Comparison of ENCODE assay signal across 25 cellular contexts in genomic region chr13:67298297-67298696, GRCh38.
DNase-seq lines count a peak whose midpoint lies in the region; ATAC-seq and TF ChIP-seq lines count a peak whose summit lies in the region.
"Had no signal": no experiment of that assay in that cellular context is flagged by ENCODE, and none has a peak within 500 bp of the region (broad histone marks: within the 10 kb centered on the region; RNA-seq: fewer than 3 reads in every experiment).

No MANE protein-coding gene starts in this region.

- H3K4me3 ChIP-seq in RWPE2 (ENCODE audit: severe bottlenecking) (no peak overlapping the region), foreskin fibroblast (ENCODE audit: low read depth in 1 of 2, low read length in 2 of 2) (no peak overlapping the region), neuron (ENCODE audit: low read length) (no peak overlapping the region)
- H3K4me3 ChIP-seq: BLaER1, K562, MG63 had no signal

- peak; percentile 39 for DNase-seq in HCEC 1CT
- no peak for DNase-seq in RWPE2 (ENCODE audit: low spot score)
- DNase-seq in foreskin fibroblast: peak; percentile 23 to 42
- no peak for DNase-seq in GM03348 (ENCODE audit: low spot score)
- no peak for DNase-seq in COLO829 (ENCODE audit: low spot score)
- no peak for DNase-seq in DMS53 (lab: John Stamatoyannopoulos, UW)
- DNase-seq: CD4-positive, CD25-positive, alpha-beta regulatory T cell; COR-L47; DMS79; EL; GDM1; Kasumi-1; MG63; NCI-H1694; NCI-H2029 treated with DMSO at 0.1 percent for 48 hours; NCI-H2227 treated with DMSO at 0.1 percent for 48 hours; NCI-H526 treated with DMSO at 0.1 percent for 48 hours; SHP77 treated with DMSO at 0.1 percent for 48 hours had no signal

- H3K36me3 ChIP-seq in RWPE2 (ENCODE audit: low read depth): no peaks in the 10 kb centered on the region
- H3K36me3 ChIP-seq in neuron (ENCODE audit: insufficient read depth, low read length): no peaks in the 10 kb centered on the region
- H3K36me3 ChIP-seq: BLaER1, MG63 had no signal

- peaks cover 25% of the 10 kb centered on the region for H3K4me1 ChIP-seq in RWPE2 (ENCODE audit: insufficient read depth, poor library complexity, severe bottlenecking)
- peaks cover 9% of the 10 kb centered on the region for H3K4me1 ChIP-seq in neuron (ENCODE audit: insufficient read depth, low read length)
- H3K4me1 ChIP-seq: BLaER1 had no signal

- H3K9me3 ChIP-seq in RWPE2 (ENCODE audit: severe bottlenecking) (no peaks in the 10 kb centered on the region), neuron (ENCODE audit: low read length) (no peaks in the 10 kb centered on the region)
- H3K9me3 ChIP-seq: BLaER1 had no signal

- no peak for ATAC-seq in RWPE2 (ENCODE audit: low read depth)
- no peak for ATAC-seq in GM21367 (IDR thresholded peaks at IDR 0.05; ENCODE audit: unreplicated experiment)
- ATAC-seq: HCT116, HepG2, K562 had no signal

- H3K27me3 ChIP-seq in RWPE2 (ENCODE audit: insufficient read depth, poor library complexity, severe bottlenecking): no peaks in the 10 kb centered on the region
- H3K27me3 ChIP-seq in neuron (ENCODE audit: insufficient read depth, low read length): no peaks in the 10 kb centered on the region
- H3K27me3 ChIP-seq: BLaER1, MG63 had no signal

- TF ChIP-seq CTCF in RWPE2 (IDR thresholded peaks at IDR 0.05; ENCODE audit: poor library complexity, severe bottlenecking) (no peak), foreskin fibroblast (IDR thresholded peaks at IDR 0.05; ENCODE audit: low read depth, low read length) (no peak)

- peak overlapping the region; percentile 85 for H3K27ac ChIP-seq in RWPE2 (ENCODE audit: poor library complexity, severe bottlenecking)
- H3K27ac ChIP-seq: BLaER1, RWPE1 had no signal

- H2AFZ ChIP-seq in neuron (ENCODE audit: low read depth, low read length): peak overlapping the region; percentile 40

Comparison
In these comparisons a context has a peak if more than half of its experiments do, and no peak if none do; other contexts are left out.
1. DNase-seq: peak in HCEC 1CT (single experiment) and foreskin fibroblast (2 of 2); none in RWPE2 (single experiment), GM03348 (single experiment), COLO829 (single experiment) and DMS53 (single experiment).